ENCODE assay signal across 8 cellular contexts in the genomic region with DNA sequence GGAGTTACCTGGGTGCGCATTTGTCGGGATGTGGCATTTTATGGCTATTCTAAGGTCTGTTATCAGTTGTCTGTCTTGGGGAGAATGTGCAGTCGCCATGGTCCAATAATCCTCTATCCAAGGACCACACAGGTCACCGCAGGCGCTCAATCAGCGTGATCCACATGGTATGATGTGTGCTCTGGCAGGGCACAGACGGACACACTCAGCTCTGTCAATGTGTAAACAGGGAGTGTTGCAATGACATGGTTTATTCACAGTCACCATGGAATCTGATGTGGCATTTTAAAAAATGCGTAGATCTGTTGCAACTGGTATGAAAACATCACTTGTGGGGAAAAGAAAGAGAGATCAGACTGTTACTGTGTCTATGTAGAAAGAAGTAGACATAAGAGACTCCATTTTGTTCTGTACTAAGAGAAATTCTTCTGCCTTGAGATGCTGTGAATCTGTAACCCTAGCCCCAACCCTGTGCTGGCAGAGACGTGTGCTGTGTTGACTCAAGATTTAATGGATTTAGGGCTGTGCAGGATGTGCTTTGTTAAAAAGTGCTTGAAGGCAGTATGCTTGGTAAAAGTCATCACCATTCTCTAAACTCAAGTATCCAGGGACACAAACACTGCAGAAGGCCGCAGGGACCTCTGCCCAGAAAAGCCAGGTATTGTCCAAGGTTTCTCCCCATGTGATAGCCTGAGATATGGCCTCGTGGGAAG. TPM values are rescaled to one million over a fixed set of nuclear protein-coding genes. Genes with fewer than 3 reads are reported as not detected.
DNase-seq lines count a peak whose midpoint lies in the region; TF ChIP-seq lines count a peak whose summit lies in the region.
"Not testable (repeated sequence)": the region's sequence is repeated elsewhere in the genome, so short reads cannot be mapped to it uniquely, and the experiment has no call there.

No MANE protein-coding gene starts in this region.

- TF ChIP-seq CTCF in 22Rv1 (IDR thresholded peaks at IDR 0.05), result not testable (repeated sequence)

- H3K9me3 ChIP-seq in mesodermal cell (ENCODE audit: control insufficient read depth, low read length), result peaks cover 15% of the 10 kb centered on the region

- not testable (repeated sequence) for H3K4me3 ChIP-seq in mesodermal cell (ENCODE audit: extremely low read depth, insufficient read depth, low read length, poor library complexity, severe bottlenecking)

- peak; percentile 46 for DNase-seq in DMS53 treated with DMSO at 0.1 percent for 48 hours (lab: John Stamatoyannopoulos, UW; ENCODE audit: unreplicated experiment)
- peak; percentile 16 for DNase-seq in LHCN-M2 (ENCODE audit: low read depth)
- peak; percentile 41 for DNase-seq in OCI-M1 (lab: John Stamatoyannopoulos, UW)
- DNase-seq in amniotic epithelial cell (ENCODE audit: low read depth), result peak; percentile 41
- peak; percentile 57 for DNase-seq in fibroblast of gingiva (ENCODE audit: low read depth)
- DNase-seq in renal cortical epithelial cell (ENCODE audit: low read depth), result peak; percentile 49

- WGBS in mesodermal cell (ENCODE audit: insufficient coverage in 2 of 2), 2 experiments, result 95 to 98% methylated on average over 4 to 5 of the region's 11 CpGs

- H3K36me3 ChIP-seq in mesodermal cell (ENCODE audit: control insufficient read depth, insufficient read depth, low read length), result peaks cover 30% of the 10 kb centered on the region

- not testable (repeated sequence) for H3K4me1 ChIP-seq in mesodermal cell (ENCODE audit: control insufficient read depth, insufficient read depth, low read length, poor library complexity, severe bottlenecking)

- H3K27ac ChIP-seq in 22Rv1, result peak overlapping the region; percentile 25; the same call in 1 of the 2 replicates
- peak overlapping the region; percentile 59 for H3K27ac ChIP-seq in mesodermal cell (ENCODE audit: low read depth, low read length, severe bottlenecking)

RNA-seq across cellular contexts. Expression of a gene that starts 29.9 kb away (rescaled TPM):
- 3.5 and 5.7 TPM in 2 replicates for total RNA-seq in LHCN-M2 (2014; rRNA removed)
- polyA plus RNA-seq in LHCN-M2 (2012), result 1.2 TPM
- 13.0 TPM for polyA plus RNA-seq in mesodermal cell (2013, experiment 1 of 2)
- polyA plus RNA-seq in mesodermal cell (2013, experiment 2 of 2), result 15.5 TPM
- total RNA-seq in renal cortical epithelial cell, result 5.4 and 11.7 TPM in 2 replicates

RNA-seq across cellular contexts. Expression of a gene that starts 40.5 kb away (rescaled TPM):
- total RNA-seq in LHCN-M2 (2014; rRNA removed), result 12.6 and 16.1 TPM in 2 replicates
- 6.7 TPM for polyA plus RNA-seq in LHCN-M2 (2012)
- 26.7 TPM for polyA plus RNA-seq in mesodermal cell (2013, experiment 1 of 2)
- polyA plus RNA-seq in mesodermal cell (2013, experiment 2 of 2), result 28.2 TPM
- total RNA-seq in renal cortical epithelial cell, result 4.0 and 9.3 TPM in 2 replicates
